ENCODE assay signal across 21 cellular contexts in the genomic region with DNA sequence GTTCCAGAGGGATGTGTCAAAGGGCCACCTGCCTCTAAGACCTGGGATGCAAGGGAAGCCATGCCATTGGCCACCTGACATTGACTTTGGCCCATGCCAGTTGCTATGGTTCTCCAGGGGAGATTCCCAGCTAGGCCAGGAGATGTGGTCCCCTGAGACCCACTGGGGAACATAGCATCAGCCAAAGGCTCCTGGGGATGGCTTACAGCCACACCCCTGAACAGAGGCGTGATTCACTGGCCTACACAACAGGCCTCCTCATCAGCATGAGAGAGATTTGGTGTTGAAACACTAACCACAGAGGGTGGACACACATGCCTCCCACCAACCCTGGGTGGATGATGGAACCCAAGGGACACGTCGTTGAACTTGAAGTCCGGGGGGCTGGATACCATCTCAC. TPM values are rescaled to one million over a fixed set of nuclear protein-coding genes. Genes with fewer than 3 reads are reported as not detected.
DNase-seq lines count a peak whose midpoint lies in the region; ATAC-seq and TF ChIP-seq lines count a peak whose summit lies in the region.
"Had no signal": no experiment of that assay in that cellular context is flagged by ENCODE, and none has a peak within 500 bp of the region (broad histone marks: within the 10 kb centered on the region; RNA-seq: fewer than 3 reads in every experiment).

No MANE protein-coding gene starts in this region.

- peaks cover 0 to 3% (median 0%) of the 10 kb centered on the region in 5 donors for H3K36me3 Mint-ChIP-seq in naive thymus-derived CD4-positive, alpha-beta T cell

- peaks cover 0 to 7% (median 0%) of the 10 kb centered on the region in 3 experiments for H3K36me3 ChIP-seq in naive thymus-derived CD4-positive, alpha-beta T cell (ENCODE audit: control insufficient read depth in 2 of 3, insufficient read depth in 3 of 3, low read length in 3 of 3)
- H3K36me3 ChIP-seq in SJCRH30: no peaks in the 10 kb centered on the region
- H3K36me3 ChIP-seq in ascending aorta: peaks cover 7 to 37% of the 10 kb centered on the region in 2 donors
- H3K36me3 ChIP-seq: MG63 had no signal

- ATAC-seq in naive thymus-derived CD4-positive, alpha-beta T cell: peak; percentile 11
- ATAC-seq: HCT116, HepG2 had no signal

- no peaks in the 10 kb centered on the region for H3K27me3 ChIP-seq in naive thymus-derived CD4-positive, alpha-beta T cell (ENCODE audit: control insufficient read depth in 2 of 2, insufficient read depth in 2 of 2, low read length in 2 of 2)
- peaks cover 37% of the 10 kb centered on the region for H3K27me3 ChIP-seq in SJCRH30
- no peaks in the 10 kb centered on the region for H3K27me3 ChIP-seq in ascending aorta
- H3K27me3 ChIP-seq: MG63 had no signal

- H3K4me1 Mint-ChIP-seq in naive thymus-derived CD4-positive, alpha-beta T cell: peaks cover 0 to 10% (median 0%) of the 10 kb centered on the region in 7 donors

- H3K4me3 Mint-ChIP-seq in naive thymus-derived CD4-positive, alpha-beta T cell: no peak overlapping the region
- H3K4me3 Mint-ChIP-seq: CD4-positive, alpha-beta T cell had no signal

- no peaks in the 10 kb centered on the region for H3K9me3 Mint-ChIP-seq in naive thymus-derived CD4-positive, alpha-beta T cell
- H3K9me3 Mint-ChIP-seq: CD4-positive, alpha-beta T cell had no signal

- H3K9me3 ChIP-seq in naive thymus-derived CD4-positive, alpha-beta T cell (ENCODE audit: control insufficient read depth in 2 of 3, low read length in 3 of 3): no peaks in the 10 kb centered on the region
- H3K9me3 ChIP-seq in SJCRH30 (replicated peaks) (no peaks in the 10 kb centered on the region), ascending aorta (no peaks in the 10 kb centered on the region)
- H3K9me3 ChIP-seq: MG63 had no signal

- CTCF ChIA-PET in naive thymus-derived CD4-positive, alpha-beta T cell (lab: Charles Lee): interaction anchor here (1.1 to 3.9 kb wide), 2 partner anchors 8 to 88 kb away, joined by 4 to 15 read pairs; no protein-coding TSS in a partner anchor

- no peak overlapping the region for H3K4me3 ChIP-seq in naive thymus-derived CD4-positive, alpha-beta T cell (ENCODE audit: low read length)
- H3K4me3 ChIP-seq in SJCRH30 (no peak overlapping the region), ascending aorta (no peak overlapping the region)
- H3K4me3 ChIP-seq: MG63, PC-9 had no signal

- POLR2A ChIA-PET in naive thymus-derived CD4-positive, alpha-beta T cell (lab: Charles Lee): interaction anchor here (1.1 kb wide), 1 partner anchor 19 kb away, joined by 3 read pairs; no protein-coding TSS in a partner anchor

- TF ChIP-seq CTCF in ascending aorta (IDR thresholded peaks at IDR 0.05): no peak

- DNase-seq in ELR (ENCODE audit: low read depth) (peak; percentile 30), MV-4-11 (lab: John Stamatoyannopoulos, UW) (peak; percentile 66), fibroblast of gingiva (ENCODE audit: low read depth) (peak; percentile 36), NCI-H510A treated with DMSO at 0.1 percent for 48 hours (lab: John Stamatoyannopoulos, UW) (no peak), NCI-H510A (lab: John Stamatoyannopoulos, UW) (no peak), SJCRH30 (no peak), ascending aorta (ENCODE audit: low spot score in 2 of 2) (no peak)
- no peak for DNase-seq in naive thymus-derived CD4-positive, alpha-beta T cell
- DNase-seq: Calu3; CD4-positive, alpha-beta T cell; DMS53; MG63; NCI-H1417; NCI-H1930; NCI-H748 treated with DMSO at 0.1 percent for 48 hours; SW 1271 had no signal

- no peak overlapping the region for H3K27ac ChIP-seq in naive thymus-derived CD4-positive, alpha-beta T cell (ENCODE audit: low read depth, low read length)
- H3K27ac ChIP-seq in SJCRH30 (no peak overlapping the region), ascending aorta (no peak overlapping the region)
- H3K27ac ChIP-seq: KMS-11, PC-9 had no signal

- H3K27ac Mint-ChIP-seq in naive thymus-derived CD4-positive, alpha-beta T cell: no peak overlapping the region
- H3K27ac Mint-ChIP-seq: CD4-positive, alpha-beta T cell had no signal

- H3K4me1 ChIP-seq in naive thymus-derived CD4-positive, alpha-beta T cell (ENCODE audit: control insufficient read depth in 2 of 2, insufficient read depth in 2 of 2, low read length in 2 of 2): no peaks in the 10 kb centered on the region
- H3K4me1 ChIP-seq in SJCRH30: no peaks in the 10 kb centered on the region
- no peaks in the 10 kb centered on the region for H3K4me1 ChIP-seq in ascending aorta

- intact Hi-C loops in naive thymus-derived CD4-positive, alpha-beta T cell (cut with micrococcal nuclease): no loop called here
- intact Hi-C loops in ascending aorta (cut with DNase I): loop anchor here (5.0 to 10.0 kb wide), 2 partner anchors 142 to 145 kb away; no protein-coding TSS in a partner anchor

- peaks cover 0 to 7% (median 5%) of the 10 kb centered on the region in 5 donors for H3K27me3 Mint-ChIP-seq in naive thymus-derived CD4-positive, alpha-beta T cell

RNA-seq across cellular contexts. Expression of gene IQCN, which starts 14.4 kb away (rescaled TPM):
- total RNA-seq in naive thymus-derived CD4-positive, alpha-beta T cell: 10 to 100 TPM in 2 of 5 experiments, 1 to 10 TPM in 3; 4.7 to 28.3 (median 9.1) TPM
- polyA plus RNA-seq in naive thymus-derived CD4-positive, alpha-beta T cell: under 1 TPM; 0.19 to 0.24 TPM
- total RNA-seq in SJCRH30 (2014; rRNA removed; shearing (Covaris generic)): 0.03 and 0.06 TPM in 2 replicates
- total RNA-seq in ascending aorta: 51.2 TPM

RNA-seq across cellular contexts. Expression of gene JUND, which starts 21.6 kb away (rescaled TPM):
- 1,000 to 10,000 TPM in 2 of 5 experiments, 100 to 1,000 TPM in 3; 196 to 1,360 (median 279) TPM for total RNA-seq in naive thymus-derived CD4-positive, alpha-beta T cell
- 10 to 100 TPM; 29.0 to 67.3 TPM for polyA plus RNA-seq in naive thymus-derived CD4-positive, alpha-beta T cell
- 70.1 and 94.9 TPM in 2 replicates for total RNA-seq in SJCRH30 (2014; rRNA removed; shearing (Covaris generic))
- total RNA-seq in ascending aorta: 3,570 TPM

RNA-seq across cellular contexts. Expression of gene PDE4C, which starts 33.6 kb away (rescaled TPM):
- total RNA-seq in naive thymus-derived CD4-positive, alpha-beta T cell: not detected
- not detected for polyA plus RNA-seq in naive thymus-derived CD4-positive, alpha-beta T cell
- total RNA-seq in SJCRH30 (2014; rRNA removed; shearing (Covaris generic)): 0.81 and 1.3 TPM in 2 replicates
- total RNA-seq in ascending aorta: not detected
- total RNA-seq: A673; CD4-positive, alpha-beta T cell had no signal

RNA-seq across cellular contexts. Expression of gene RAB3A, which starts 56.0 kb away (rescaled TPM):
- total RNA-seq in naive thymus-derived CD4-positive, alpha-beta T cell: 10 to 100 TPM in 2 of 5 experiments, 1 to 10 TPM in 3; 5.7 to 16.7 (median 8.8) TPM
- 1 to 10 TPM; 1.9 to 3.3 TPM for polyA plus RNA-seq in naive thymus-derived CD4-positive, alpha-beta T cell
- 2.3 and 2.7 TPM in 2 replicates for total RNA-seq in SJCRH30 (2014; rRNA removed; shearing (Covaris generic))
- 12.3 TPM for total RNA-seq in ascending aorta

Comparison
In these comparisons a context has a peak if more than half of its experiments do, and no peak if none do; other contexts are left out.
1. DNase-seq: peak in ELR (single experiment), MV-4-11 (single experiment) and fibroblast of gingiva (single experiment); none in naive thymus-derived CD4-positive, alpha-beta T cell (0 of 9), NCI-H510A treated with DMSO at 0.1 percent for 48 hours (single experiment), NCI-H510A (single experiment), SJCRH30 (0 of 2) and ascending aorta (0 of 2).